ENCODE assay signal across 8 cellular contexts in the genomic region with DNA sequence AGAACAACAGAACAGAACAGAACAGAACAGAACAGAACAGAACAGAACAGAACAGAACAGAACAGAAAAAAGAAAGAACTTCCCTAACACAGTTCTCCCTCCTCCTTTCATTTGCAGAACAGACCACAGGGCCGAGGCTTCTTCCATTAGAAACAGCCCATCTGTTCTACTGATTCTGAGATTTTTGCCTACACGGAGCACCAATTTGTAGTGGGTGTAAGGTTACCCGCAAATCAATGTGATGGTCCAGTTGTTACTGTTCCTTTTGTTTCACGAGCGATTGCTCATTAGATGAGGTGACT. TPM values are rescaled to one million over a fixed set of nuclear protein-coding genes. Genes with fewer than 3 reads are reported as not detected.
DNase-seq lines count a peak whose midpoint lies in the region; ATAC-seq, FAIRE-seq and TF ChIP-seq lines count a peak whose summit lies in the region.

No MANE protein-coding gene starts in this region.

- peak overlapping the region; percentile 13; the same call in 1 of the 2 replicates for H3K18ac ChIP-seq in H1 (ENCODE audit: extremely low read depth, low read length)

- H4K8ac ChIP-seq in H1 (ENCODE audit: extremely low read depth, insufficient read depth, low read length), result no peak overlapping the region

- no peak overlapping the region for H2BK120ac ChIP-seq in H1 (replicated peaks; ENCODE audit: low read depth, low read length)

- TF ChIP-seq CTCF in BJ (IDR thresholded peaks at IDR 0.05; ENCODE audit: insufficient read depth, low read depth, low read length), result no peak
- TF ChIP-seq CTCF in H1 (IDR thresholded peaks at IDR 0.05; ENCODE audit: control extremely low read depth in 1 of 3, insufficient read depth in 1 of 3, low read depth in 1 of 3, low read length in 3 of 3), result no peak
- TF ChIP-seq CTCF in nephron (IDR thresholded peaks at IDR 0.05; ENCODE audit: unreplicated experiment in 3 of 3), result no peak

- no peak overlapping the region for H3K27ac ChIP-seq in H1 (ENCODE audit: low read depth, low read length)

- H3K4me3 ChIP-seq in BJ (ENCODE audit: low read depth, low read length), result peak overlapping the region; percentile 79
- peak overlapping the region; percentile 59 to 89 (median 70) for H3K4me3 ChIP-seq in H1 (ENCODE audit: extremely low read depth in 1 of 4, insufficient read depth in 2 of 4, low read depth in 3 of 4, low read length in 4 of 4)

- H2BK5ac ChIP-seq in H1 (ENCODE audit: low read depth, low read length), result peak overlapping the region; percentile 52; the same call in 1 of the 2 replicates

- peaks cover 1 to 6% (median 2%) of the 10 kb centered on the region in 4 experiments; a peak in 4 of 7 replicates for H3K4me1 ChIP-seq in H1 (replicated peaks in 1 of 4; ENCODE audit: control insufficient read depth in 3 of 4, insufficient read depth in 4 of 4, low read length in 3 of 4)

- CTCF ChIA-PET in BJ (lab: Yijun Ruan, JAX), result interaction anchor here (0.6 to 1.9 kb wide), 11 partner anchors 8 to 195 kb away, joined by 3 to 8 read pairs (median 4); no protein-coding TSS in a partner anchor
- CTCF ChIA-PET in H1 (lab: Charles Lee; ENCODE audit: partially characterized antibody), result interaction anchor here (0.7 to 0.9 kb wide), 3 partner anchors 19 to 90 kb away, joined by 3 read pairs; no protein-coding TSS in a partner anchor

- no peak for DNase-seq in BJ (ENCODE audit: low read depth)
- DNase-seq in NCI-H2107 treated with DMSO at 0.1 percent for 48 hours (lab: John Stamatoyannopoulos, UW; ENCODE audit: unreplicated experiment), result peak; percentile 66
- DNase-seq in H1 (ENCODE audit: low read depth in 1 of 2, low spot score in 2 of 2), result no peak
- no peak for DNase-seq in HTR-8/SVneo (ENCODE audit: insufficient read length, low spot score)
- DNase-seq in KG1 (lab: John Stamatoyannopoulos, UW), result no peak
- no peak for DNase-seq in T-helper 9 cell

- WGBS in H1 (ENCODE audit: extremely low coverage in 1 of 2, insufficient coverage in 1 of 2, insufficient read length in 1 of 2, insufficient replicate concordance in 2 of 2, low coverage in 1 of 2, low lambda C conversion rate in 2 of 2, missing lambda C conversion rate in 1 of 2), 2 experiments, result 55% methylated on average over 5 of the region's 5 CpGs; no CpG with 5 or more reads in 1 of the 2 experiments

- POLR2A ChIA-PET in BJ (lab: Charles Lee), result interaction anchor here (0.6 kb wide), 1 partner anchor 9 kb away, joined by 4 read pairs; no protein-coding TSS in a partner anchor
- POLR2A ChIA-PET in H1 (lab: Charles Lee; ENCODE audit: partially characterized antibody), result interaction anchor here (0.7 to 1.8 kb wide), 2 partner anchors 10 to 39 kb away, joined by 3 to 4 read pairs; no protein-coding TSS in a partner anchor

- H4K5ac ChIP-seq in H1 (ENCODE audit: insufficient read length, low read depth, low read length), result no peak overlapping the region

- no peaks in the 10 kb centered on the region for H4K20me1 ChIP-seq in H1 (replicated peaks in 1 of 2; ENCODE audit: control insufficient read depth in 1 of 2, insufficient read depth in 2 of 2, low read length in 2 of 2)

- peaks cover 13% of the 10 kb centered on the region for H3K36me3 Mint-ChIP-seq in nephron (ENCODE audit: low read depth)

- H3K27ac Mint-ChIP-seq in nephron, result peak overlapping the region; percentile 53 to 87 (median 84)

- H3K27me3 Mint-ChIP-seq in nephron (ENCODE audit: low read depth), result peaks cover 3% of the 10 kb centered on the region

- ATAC-seq in HG03378 (IDR thresholded peaks at IDR 0.05; ENCODE audit: unreplicated experiment), result no peak

- peak overlapping the region; percentile 99 for H2AFZ ChIP-seq in H1 (ENCODE audit: low read length)

- H4K91ac ChIP-seq in H1 (replicated peaks; ENCODE audit: insufficient read length, low read length), result no peak overlapping the region

- H3K79me2 ChIP-seq in H1 (ENCODE audit: control insufficient read depth in 1 of 2, insufficient read depth in 2 of 2, low read length in 2 of 2), result no peaks in the 10 kb centered on the region

- no peak overlapping the region for H2AK5ac ChIP-seq in H1 (ENCODE audit: low read depth, low read length)

- H3K56ac ChIP-seq in H1 (replicated peaks; ENCODE audit: insufficient read length, low read depth, low read length), result no peak overlapping the region

- peaks cover 7% of the 10 kb centered on the region for H3K23me2 ChIP-seq in H1 (ENCODE audit: low read depth, low read length)

- no peaks in the 10 kb centered on the region for H3K9me3 ChIP-seq in H1 (ENCODE audit: insufficient read depth in 2 of 2, low read depth in 1 of 2, low read length in 1 of 2)

- no peak for TF ChIP-seq RAD21 in H1 (IDR thresholded peaks at IDR 0.05 in 1 of 2, conservative IDR thresholded peaks at IDR 0.05 in 1 of 2; ENCODE audit: low read depth in 2 of 2, low read length in 2 of 2)

- FAIRE-seq in H1 (lab: Jason Lieb, UNC) (no peak), HTR-8/SVneo (lab: Jason Lieb, UNC) (no peak)

- H3K4me2 ChIP-seq in H1 (ENCODE audit: insufficient read depth in 1 of 2, low read depth in 2 of 2, low read length in 2 of 2), result peak overlapping the region; percentile 82 to 91

- H3K4me1 Mint-ChIP-seq in nephron, result peaks cover 37% of the 10 kb centered on the region

- H3K4ac ChIP-seq in H1 (replicated peaks; ENCODE audit: insufficient read length, low read depth, low read length), result no peak overlapping the region

- no peak overlapping the region for H2BK20ac ChIP-seq in H1 (ENCODE audit: low read length)

- no peak overlapping the region for H2BK15ac ChIP-seq in H1 (ENCODE audit: low read length)

- H3K36me3 ChIP-seq in BJ (ENCODE audit: control insufficient read depth, insufficient read depth, low read length), result no peaks in the 10 kb centered on the region
- H3K36me3 ChIP-seq in H1 (ENCODE audit: control insufficient read depth in 2 of 4, insufficient read depth in 4 of 4, low read length in 3 of 4), result no peaks in the 10 kb centered on the region

- no peak for TF ChIP-seq EP300 in H1 (IDR thresholded peaks at IDR 0.05; ENCODE audit: borderline replicate concordance in 1 of 2, low read depth in 2 of 2, low read length in 2 of 2)

- TF ChIP-seq POLR2A in H1 (IDR thresholded peaks at IDR 0.05; ENCODE audit: control extremely low read depth in 1 of 2, low read depth in 2 of 2, low read length in 2 of 2), result no peak

- H3K9me3 Mint-ChIP-seq in nephron, result no peaks in the 10 kb centered on the region

- peak overlapping the region; percentile 87; the same call in 1 of the 2 replicates for H2BK12ac ChIP-seq in H1 (ENCODE audit: low read depth, low read length)

- no peak overlapping the region; a peak in 1 of 7 replicates for H3K9ac ChIP-seq in H1 (replicated peaks in 1 of 4; ENCODE audit: extremely low read depth in 1 of 4, low read depth in 3 of 4, low read length in 3 of 4)

- H3K4me3 Mint-ChIP-seq in nephron, result peak overlapping the region; percentile 84 to 92 (median 89)

- H3K14ac ChIP-seq in H1 (ENCODE audit: insufficient read length), result no peak overlapping the region

- no peak overlapping the region for H3K23ac ChIP-seq in H1 (ENCODE audit: insufficient read length)

- H3K27me3 ChIP-seq in BJ (ENCODE audit: control insufficient read depth, insufficient read depth, low read length), result no peaks in the 10 kb centered on the region
- H3K27me3 ChIP-seq in H1 (replicated peaks in 1 of 4; ENCODE audit: control insufficient read depth in 3 of 4, extremely low read depth in 1 of 4, insufficient read depth in 3 of 4, low read length in 3 of 4), result no peaks in the 10 kb centered on the region; a peak in 1 of 7 replicates

- no peaks in the 10 kb centered on the region for H3K79me1 ChIP-seq in H1 (ENCODE audit: low read depth, low read length)

TF ChIP-seq in H1, 55 proteins besides CTCF, POLR2A, EP300 and RAD21 (continues in another document):
- TF ChIP-seq, protein P1, sequence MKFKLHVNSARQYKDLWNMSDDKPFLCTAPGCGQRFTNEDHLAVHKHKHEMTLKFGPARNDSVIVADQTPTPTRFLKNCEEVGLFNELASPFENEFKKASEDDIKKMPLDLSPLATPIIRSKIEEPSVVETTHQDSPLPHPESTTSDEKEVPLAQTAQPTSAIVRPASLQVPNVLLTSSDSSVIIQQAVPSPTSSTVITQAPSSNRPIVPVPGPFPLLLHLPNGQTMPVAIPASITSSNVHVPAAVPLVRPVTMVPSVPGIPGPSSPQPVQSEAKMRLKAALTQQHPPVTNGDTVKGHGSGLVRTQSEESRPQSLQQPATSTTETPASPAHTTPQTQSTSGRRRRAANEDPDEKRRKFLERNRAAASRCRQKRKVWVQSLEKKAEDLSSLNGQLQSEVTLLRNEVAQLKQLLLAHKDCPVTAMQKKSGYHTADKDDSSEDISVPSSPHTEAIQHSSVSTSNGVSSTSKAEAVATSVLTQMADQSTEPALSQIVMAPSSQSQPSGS (IDR thresholded peaks at IDR 0.05; ENCODE audit: low read length), result no peak
- no peak for TF ChIP-seq GABPA (IDR thresholded peaks at IDR 0.05; ENCODE audit: borderline replicate concordance, insufficient read depth, low read length)
- TF ChIP-seq RXRA (IDR thresholded peaks at IDR 0.05; ENCODE audit: insufficient read depth, low read depth, low read length), result no peak
- TF ChIP-seq, protein P2, sequence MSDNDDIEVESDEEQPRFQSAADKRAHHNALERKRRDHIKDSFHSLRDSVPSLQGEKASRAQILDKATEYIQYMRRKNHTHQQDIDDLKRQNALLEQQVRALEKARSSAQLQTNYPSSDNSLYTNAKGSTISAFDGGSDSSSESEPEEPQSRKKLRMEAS (IDR thresholded peaks at IDR 0.05), result no peak
- no peak for TF ChIP-seq TBP (IDR thresholded peaks at IDR 0.05; ENCODE audit: low read depth, low read length)
- TF ChIP-seq SIX5 (IDR thresholded peaks at IDR 0.05; ENCODE audit: low read depth, low read length), result no peak
- no peak for TF ChIP-seq SRF (IDR thresholded peaks at IDR 0.05; ENCODE audit: low read depth, low read length)
- TF ChIP-seq CBX5 (IDR thresholded peaks at IDR 0.05; ENCODE audit: low read depth, low read length), result no peak
- no peak for TF ChIP-seq BRCA1 (IDR thresholded peaks at IDR 0.05; ENCODE audit: low read depth, low read length)
- no peak for TF ChIP-seq CREB1 (IDR thresholded peaks at IDR 0.05)
- no peak for TF ChIP-seq TAF7 (optimal IDR thresholded peaks at IDR 0.05; ENCODE audit: borderline replicate concordance, low read depth, low read length)
- no peak for TF ChIP-seq EZH2 (IDR thresholded peaks at IDR 0.05; ENCODE audit: low read depth, low read length, severe bottlenecking)

RNA-seq across cellular contexts. Expression of a gene that starts 0.7 kb away (rescaled TPM):
- polyA plus RNA-seq in BJ (2011; rRNA removed) (5.2 and 14.1 TPM in 2 replicates), H1 (2011; rRNA removed) (0.69 and 1.1 TPM in 2 replicates)
- 6.4 and 7.4 TPM in 2 replicates for polyA minus RNA-seq in BJ (2011; rRNA and poly(A)+ RNA removed)
- total RNA-seq in H1 (2021; fragmentation: NEBNext Ultra II Directional; extraction: Animal tissue kit (Norgen Biotek cat#: 25700)), result 8.5 and 9.0 TPM in 2 replicates
- 1.5 TPM for polyA plus RNA-seq in H1 (2011; cell fraction: cytosol; rRNA removed)
- 1.6 TPM for polyA plus RNA-seq in H1 (2011; cell fraction: nucleus; rRNA removed)
- polyA plus RNA-seq in H1 (2012, experiment 1 of 2), result 0.96 to 2.4 TPM (median 1.3 TPM) in 4 replicates
- 0.37 TPM for polyA plus RNA-seq in H1 (2012, experiment 2 of 2)
- polyA plus RNA-seq in H1 (2013, experiment 1 of 2), result 8.2 TPM
- polyA plus RNA-seq in H1 (2013, experiment 2 of 2), result 7.9 TPM
- polyA minus RNA-seq in H1 (2011; rRNA and poly(A)+ RNA removed), result 1.4 and 2.1 TPM in 2 replicates
- 2.7 TPM for polyA minus RNA-seq in H1 (2011; cell fraction: cytosol; rRNA and poly(A)+ RNA removed)
- polyA minus RNA-seq in H1 (2011; cell fraction: nucleus; rRNA and poly(A)+ RNA removed), result 9.7 TPM
